19 cellular contexts compared by ENCODE assay signal in genomic region chr7:15525652-15526263, GRCh38. TPM values are rescaled to one million over a fixed set of nuclear protein-coding genes. Genes with fewer than 3 reads are reported as not detected.
DNase-seq lines count a peak whose midpoint lies in the region; ATAC-seq and TF ChIP-seq lines count a peak whose summit lies in the region.
"Had no signal": no experiment of that assay in that cellular context is flagged by ENCODE, and none has a peak within 500 bp of the region (broad histone marks: within the 10 kb centered on the region; RNA-seq: fewer than 3 reads in every experiment).

No MANE protein-coding gene starts in this region.

- no peak for TF ChIP-seq RAD21 in IMR-90 (IDR thresholded peaks at IDR 0.05; ENCODE audit: low read length)

- H3K4ac ChIP-seq in IMR-90 (ENCODE audit: low read depth, low read length) (no peak overlapping the region), neuronal stem cell (ENCODE audit: low read length) (no peak overlapping the region)

- H3K36me3 ChIP-seq in IMR-90 (ENCODE audit: control insufficient read depth, insufficient read depth, low read length): no peaks in the 10 kb centered on the region
- no peaks in the 10 kb centered on the region for H3K36me3 ChIP-seq in neuronal stem cell (replicated peaks in 1 of 2; ENCODE audit: control insufficient read depth in 2 of 2, insufficient read depth in 2 of 2, low read length in 2 of 2)
- H3K36me3 ChIP-seq: BE2C had no signal

- no peak for TF ChIP-seq POLR2A in IMR-90 (IDR thresholded peaks at IDR 0.05; ENCODE audit: low read depth, low read length)

- BruUV-seq in IMR-90 (replicated peaks; lab: Mats Ljungman, UMichigan): no TSS peak

- no peak overlapping the region for H4K5ac ChIP-seq in IMR-90 (ENCODE audit: low read depth, low read length)

- dilution Hi-C loops in IMR-90 (cut with HindIII; ENCODE audit: low sequenced_read_pairs, unreplicated experiment): no loop called here

- H2BK120ac ChIP-seq in IMR-90 (ENCODE audit: low read depth, low read length): no peak overlapping the region
- no peak overlapping the region for H2BK120ac ChIP-seq in neuronal stem cell (ENCODE audit: low read depth, low read length)

- H3K18ac ChIP-seq in IMR-90 (ENCODE audit: low read depth, low read length): no peak overlapping the region
- H3K18ac ChIP-seq in neuronal stem cell (ENCODE audit: low read length): peak overlapping the region; percentile 11

- H4K8ac ChIP-seq in IMR-90 (ENCODE audit: low read depth in 2 of 2, low read length in 2 of 2) (no peak overlapping the region), neuronal stem cell (ENCODE audit: low read depth, low read length) (no peak overlapping the region)

- in situ Hi-C loops in IMR-90 (cut with MboI; ENCODE audit: low sequenced_read_pairs): no loop called here

- no peaks in the 10 kb centered on the region for H4K20me1 ChIP-seq in IMR-90 (ENCODE audit: insufficient read depth, low read length)

- H3K9me1 ChIP-seq in IMR-90 (ENCODE audit: insufficient read depth, low read length): no peaks in the 10 kb centered on the region

- H2BK12ac ChIP-seq in neuronal stem cell (ENCODE audit: low read length): no peak overlapping the region

- DNase-seq in D341Med (ENCODE audit: low spot score) (peak; percentile 9), IMR-90 (no peak), neuronal stem cell (ENCODE audit: low spot score) (no peak), COLO829 (ENCODE audit: low spot score) (no peak), NCI-H2196 (lab: John Stamatoyannopoulos, UW; ENCODE audit: unreplicated experiment) (no peak), DMS53 (lab: John Stamatoyannopoulos, UW) (no peak), NCI-H2081 treated with DMSO at 0.1 percent for 48 hours (lab: John Stamatoyannopoulos, UW) (no peak)
- DNase-seq in stimulated activated effector memory CD8-positive, alpha-beta T cell treated with anti-CD3 and anti-CD28 coated beads, Interleukin-12 subunit alpha, Interleukin-12 subunit beta, amount 100 ng/mL, for 72 hours (ENCODE audit: low spot score in 2 of 2): no peak
- DNase-seq: ACHN; BE2C; C1 segment of cervical spinal cord; Caco-2; CD4-positive, CD25-positive, alpha-beta regulatory T cell; CD8-positive, alpha-beta memory T cell; DND-41; EL; H9 had no signal

- CTCF ChIA-PET in IMR-90 (lab: Yijun Ruan, JAX): no interaction called here

- H3K4me1 ChIP-seq in IMR-90 (ENCODE audit: control insufficient read depth, insufficient read depth, low read length) (no peaks in the 10 kb centered on the region), neuronal stem cell (ENCODE audit: control insufficient read depth in 2 of 2, insufficient read depth in 1 of 2, low read depth in 1 of 2, low read length in 2 of 2) (no peaks in the 10 kb centered on the region)
- H3K4me1 ChIP-seq: BE2C, Caco-2 had no signal

- H3K9ac ChIP-seq in IMR-90 (ENCODE audit: low read depth, low read length) (no peak overlapping the region), neuronal stem cell (ENCODE audit: low read depth, low read length, poor library complexity) (no peak overlapping the region)

- POLR2A ChIA-PET in IMR-90 (lab: Charles Lee; ENCODE audit: unreplicated experiment): no interaction called here

- intact Hi-C loops in IMR-90 (cut with micrococcal nuclease): no loop called here

- H3K23ac ChIP-seq in IMR-90 (ENCODE audit: low read depth, low read length) (no peak overlapping the region), neuronal stem cell (ENCODE audit: low read depth, low read length, poor library complexity) (peak overlapping the region; percentile 45)

- H3K27me3 ChIP-seq in IMR-90 (ENCODE audit: control insufficient read depth, insufficient read depth, low read length) (no peaks in the 10 kb centered on the region), neuronal stem cell (ENCODE audit: control insufficient read depth in 3 of 3, insufficient read depth in 3 of 3, low read depth in 1 of 3, low read length in 3 of 3) (no peaks in the 10 kb centered on the region)
- H3K27me3 ChIP-seq: BE2C had no signal

- H3K4me3 ChIP-seq in IMR-90 (ENCODE audit: insufficient read depth, low read depth, low read length) (no peak overlapping the region), neuronal stem cell (ENCODE audit: low read length in 2 of 2) (no peak overlapping the region)
- H3K4me3 ChIP-seq: GM12878 had no signal

- H2AFZ ChIP-seq in IMR-90 (replicated peaks; ENCODE audit: low read length, poor library complexity) (no peak overlapping the region), neuronal stem cell (ENCODE audit: low read length) (no peak overlapping the region)

- peak overlapping the region; percentile 28 for H2AK9ac ChIP-seq in IMR-90 (replicated peaks; ENCODE audit: low read depth, low read length, poor library complexity)

- ATAC-seq in IMR-90 (ENCODE audit: low read depth): no peak
- ATAC-seq in stimulated activated effector memory CD8-positive, alpha-beta T cell treated with anti-CD3 and anti-CD28 coated beads, Interleukin-12 subunit alpha, Interleukin-12 subunit beta, amount 100 ng/mL, for 72 hours: peak; percentile 31
- ATAC-seq: GM12878 had no signal

- H2BK5ac ChIP-seq in IMR-90 (ENCODE audit: low read depth, low read length, poor library complexity, severe bottlenecking) (no peak overlapping the region), neuronal stem cell (ENCODE audit: low read length) (no peak overlapping the region)

- H3K14ac ChIP-seq in IMR-90 (replicated peaks; ENCODE audit: low read depth, low read length) (no peak overlapping the region), neuronal stem cell (ENCODE audit: low read length) (no peak overlapping the region)

- no peak overlapping the region for H3K27ac Mint-ChIP-seq in stimulated activated effector memory CD8-positive, alpha-beta T cell treated with anti-CD3 and anti-CD28 coated beads, Interleukin-12 subunit alpha, Interleukin-12 subunit beta, amount 100 ng/mL, for 72 hours
- H3K27ac Mint-ChIP-seq: CD4-positive, CD25-positive, alpha-beta regulatory T cell; CD8-positive, alpha-beta memory T cell; H9 had no signal

- H3K4me2 ChIP-seq in IMR-90 (ENCODE audit: low read depth, low read length) (no peak overlapping the region), neuronal stem cell (ENCODE audit: insufficient read depth, low read length, poor library complexity, severe bottlenecking) (no peak overlapping the region)

- no peak overlapping the region for H2AK5ac ChIP-seq in IMR-90 (ENCODE audit: low read depth, low read length)
- H2AK5ac ChIP-seq in neuronal stem cell (ENCODE audit: low read depth, low read length): no peak overlapping the region

- H2BK20ac ChIP-seq in IMR-90 (ENCODE audit: low read depth, low read length): no peak overlapping the region

- peaks cover under 1% of the 10 kb centered on the region for H3K9me3 Mint-ChIP-seq in stimulated activated effector memory CD8-positive, alpha-beta T cell treated with anti-CD3 and anti-CD28 coated beads, Interleukin-12 subunit alpha, Interleukin-12 subunit beta, amount 100 ng/mL, for 72 hours

- no peak overlapping the region for H3K4me3 Mint-ChIP-seq in stimulated activated effector memory CD8-positive, alpha-beta T cell treated with anti-CD3 and anti-CD28 coated beads, Interleukin-12 subunit alpha, Interleukin-12 subunit beta, amount 100 ng/mL, for 72 hours
- H3K4me3 Mint-ChIP-seq: CD4-positive, CD25-positive, alpha-beta regulatory T cell; CD8-positive, alpha-beta memory T cell; H9 had no signal

- H3K56ac ChIP-seq in IMR-90 (ENCODE audit: extremely low read depth, insufficient read depth, low read length): no peak overlapping the region

- no peak overlapping the region for H4K91ac ChIP-seq in IMR-90 (ENCODE audit: insufficient read depth, low read depth, low read length)
- no peak overlapping the region for H4K91ac ChIP-seq in neuronal stem cell (ENCODE audit: low read depth, low read length, poor library complexity)

- H3K9me3 ChIP-seq in IMR-90 (ENCODE audit: control insufficient read depth, insufficient read depth, low read length): no peaks in the 10 kb centered on the region
- no peaks in the 10 kb centered on the region for H3K9me3 ChIP-seq in neuronal stem cell (replicated peaks in 1 of 2; ENCODE audit: control insufficient read depth in 2 of 2, insufficient read depth in 1 of 2, low read depth in 1 of 2, low read length in 2 of 2)
- H3K9me3 ChIP-seq: BE2C, Caco-2 had no signal

- H3K79me1 ChIP-seq in IMR-90 (ENCODE audit: low read depth in 1 of 2, low read length in 2 of 2) (no peaks in the 10 kb centered on the region), neuronal stem cell (ENCODE audit: low read depth, low read length) (no peaks in the 10 kb centered on the region)

- H2BK15ac ChIP-seq in IMR-90 (ENCODE audit: low read depth, low read length): no peak overlapping the region
- no peak overlapping the region for H2BK15ac ChIP-seq in neuronal stem cell (ENCODE audit: low read length)

- no peaks in the 10 kb centered on the region for H3K4me1 Mint-ChIP-seq in stimulated activated effector memory CD8-positive, alpha-beta T cell treated with anti-CD3 and anti-CD28 coated beads, Interleukin-12 subunit alpha, Interleukin-12 subunit beta, amount 100 ng/mL, for 72 hours
- H3K4me1 Mint-ChIP-seq: CD4-positive, CD25-positive, alpha-beta regulatory T cell; CD8-positive, alpha-beta memory T cell; H9 had no signal

- no peak overlapping the region for H3K27ac ChIP-seq in IMR-90 (ENCODE audit: insufficient read depth, low read length)
- H3K27ac ChIP-seq in neuronal stem cell (replicated peaks; ENCODE audit: low read length): no peak overlapping the region

- TF ChIP-seq CTCF in IMR-90 (conservative IDR thresholded peaks at IDR 0.05; ENCODE audit: low read depth, low read length): no peak

- WGBS in IMR-90 (ENCODE audit: extremely low coverage in 2 of 2, insufficient read length in 1 of 2), 2 experiments: 97% methylated on average over 5 of the region's 21 CpGs; no CpG with 5 or more reads in 1 of the 2 experiments
- no CpG with 5 or more reads among the region's 21 CpGs for WGBS in neuronal stem cell (ENCODE audit: extremely low coverage in 2 of 2, insufficient read length in 2 of 2, insufficient replicate concordance in 1 of 2), 2 donors

- no peaks in the 10 kb centered on the region for H3K36me3 Mint-ChIP-seq in stimulated activated effector memory CD8-positive, alpha-beta T cell treated with anti-CD3 and anti-CD28 coated beads, Interleukin-12 subunit alpha, Interleukin-12 subunit beta, amount 100 ng/mL, for 72 hours
- H3K36me3 Mint-ChIP-seq: CD4-positive, CD25-positive, alpha-beta regulatory T cell; CD8-positive, alpha-beta memory T cell had no signal

TF ChIP-seq in IMR-90, 13 proteins besides CTCF, POLR2A, EP300 and RAD21:
- TF ChIP-seq MAFK (IDR thresholded peaks at IDR 0.05; ENCODE audit: low read depth, low read length): no peak
- no peak for TF ChIP-seq RCOR1 (IDR thresholded peaks at IDR 0.05; ENCODE audit: insufficient replicate concordance, low read length)

RNA-seq across cellular contexts. Expression of gene AGMO, which starts 36.1 kb away (rescaled TPM):
- not detected in 2 replicates for total RNA-seq in IMR-90 (2012; rRNA removed)
- polyA plus RNA-seq in IMR-90 (2012; rRNA removed): not detected in 2 replicates
- not detected in 2 replicates for polyA plus RNA-seq in IMR-90 (2012; cell fraction: cytosol; rRNA removed)
- polyA plus RNA-seq in IMR-90 (2012; cell fraction: nucleus; rRNA removed; ENCODE audit: low replicate concordance): not detected in 2 replicates
- polyA plus RNA-seq in neuronal stem cell (2013, experiment 1 of 2): 0.11 TPM
- 0.11 TPM for polyA plus RNA-seq in neuronal stem cell (2013, experiment 2 of 2)
- total RNA-seq: CD4-positive, CD25-positive, alpha-beta regulatory T cell; CD8-positive, alpha-beta memory T cell; G401; GM12878 had no signal
- polyA plus RNA-seq: CD4-positive, CD25-positive, alpha-beta regulatory T cell; CD8-positive, alpha-beta memory T cell had no signal
